Comparison of ENCODE assay signal across 9 cellular contexts in the genomic region with DNA sequence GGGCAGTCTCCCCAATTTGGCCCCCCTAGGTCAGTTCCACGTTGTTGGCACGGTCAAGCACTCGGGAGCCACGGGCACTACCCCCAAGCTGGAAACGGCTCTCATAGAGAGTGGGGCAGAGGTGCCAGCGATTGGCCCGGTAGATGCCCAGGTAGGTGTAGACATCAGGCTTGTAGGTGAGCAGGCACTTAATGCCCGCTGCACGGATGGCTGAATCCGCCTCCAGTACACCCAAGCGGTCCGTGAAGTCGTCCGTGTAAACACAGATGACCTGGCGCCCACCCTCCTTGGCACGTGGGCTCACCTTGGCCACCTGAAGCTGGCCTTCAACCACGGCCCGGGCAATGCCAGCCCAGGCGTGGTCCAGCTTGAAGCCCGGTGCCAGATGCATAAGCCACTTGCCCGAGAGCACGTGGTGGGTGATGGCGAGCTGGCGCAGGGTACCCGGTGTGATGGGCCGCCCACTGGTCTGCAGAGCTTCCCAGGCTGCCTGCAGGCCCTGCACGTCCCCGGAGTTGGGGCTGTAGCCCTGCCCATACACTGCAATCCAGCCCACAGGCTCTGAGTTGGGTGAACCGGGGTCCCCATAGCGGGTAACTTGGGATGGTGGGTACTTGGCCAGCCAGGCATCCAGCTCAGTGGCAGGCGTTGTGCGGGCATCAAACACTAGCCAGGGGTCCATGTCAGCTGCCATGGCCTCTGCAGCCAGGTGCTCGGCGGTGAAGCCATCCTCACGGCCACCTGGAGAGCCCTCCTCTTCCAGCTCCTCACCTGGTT. TPM values are rescaled to one million over a fixed set of nuclear protein-coding genes. Genes with fewer than 3 reads are reported as not detected.
DNase-seq lines count a peak whose midpoint lies in the region; ATAC-seq, FAIRE-seq and TF ChIP-seq lines count a peak whose summit lies in the region.
"Had no signal": no experiment of that assay in that cellular context is flagged by ENCODE, and none has a peak within 500 bp of the region (broad histone marks: within the 10 kb centered on the region; RNA-seq: fewer than 3 reads in every experiment).

No MANE protein-coding gene starts in this region.

- peak overlapping the region; percentile 84 for H3K4me2 ChIP-seq in Karpas-422 (ENCODE audit: low read depth, low read length, poor library complexity, severe bottlenecking)

- peak overlapping the region; percentile 85 to 95 (median 90) for H3K4me3 Mint-ChIP-seq in naive B cell

- H3K36me3 ChIP-seq in Karpas-422 (ENCODE audit: insufficient read depth, low read length) = no peaks in the 10 kb centered on the region
- H3K36me3 ChIP-seq in ectodermal cell (ENCODE audit: control insufficient read depth, insufficient read depth, low read length) = peaks cover 3% of the 10 kb centered on the region

- H3K4me1 Mint-ChIP-seq in naive B cell = peaks cover 35 to 59% (median 51%) of the 10 kb centered on the region in 3 donors

- 92 to 94% methylated on average over 35 of the region's 35 CpGs for WGBS in ectodermal cell, 2 experiments

- no peak for DNase-seq in AG09309 (ENCODE audit: low read depth)
- no peak for DNase-seq in Karpas-422
- DNase-seq in naive B cell = no peak
- DNase-seq in frontal cortex (ENCODE audit: low spot score in 2 of 2) = no peak
- no peak for DNase-seq in HTR-8/SVneo (ENCODE audit: insufficient read length, low spot score)
- DNase-seq: stimulated activated CD4-positive, alpha-beta T cell treated with anti-CD3 and anti-CD28 coated beads, Interleukin-2, amount 100 ng/mL, for 24 hours had no signal

- H3K36me3 Mint-ChIP-seq in naive B cell = no peaks in the 10 kb centered on the region

- H3K9me3 ChIP-seq in Karpas-422 (ENCODE audit: low read length) (no peaks in the 10 kb centered on the region), ectodermal cell (ENCODE audit: control insufficient read depth, low read length) (no peaks in the 10 kb centered on the region)

- H3K9me2 ChIP-seq in Karpas-422 (replicated peaks; ENCODE audit: insufficient read depth, low read length) = no peaks in the 10 kb centered on the region

- no peak for FAIRE-seq in frontal cortex (lab: Jason Lieb, UNC)
- FAIRE-seq in HTR-8/SVneo (lab: Jason Lieb, UNC) = no peak

- peak overlapping the region; percentile 92 for H3K9ac ChIP-seq in Karpas-422 (ENCODE audit: low read length)

- H3K27me3 Mint-ChIP-seq in naive B cell = no peaks in the 10 kb centered on the region

- no peak for ATAC-seq in naive B cell (ENCODE audit: low read depth in 2 of 2)
- ATAC-seq in HG02970 (IDR thresholded peaks at IDR 0.05; ENCODE audit: low FRiP score, unreplicated experiment) = no peak
- ATAC-seq in GM19463 (IDR thresholded peaks at IDR 0.05; ENCODE audit: unreplicated experiment) = no peak

- H2AFZ ChIP-seq in Karpas-422 (ENCODE audit: low read length) = no peak overlapping the region

- H3K4me3 ChIP-seq in AG09309 (ENCODE audit: control insufficient read depth, low read depth, low read length) (peak overlapping the region; percentile 75), Karpas-422 (ENCODE audit: low read length) (peak overlapping the region; percentile 99), ectodermal cell (ENCODE audit: insufficient read depth, low read depth, low read length) (peak overlapping the region; percentile 92)

- peaks cover 20% of the 10 kb centered on the region for H3K4me1 ChIP-seq in Karpas-422 (ENCODE audit: low read length)
- no peaks in the 10 kb centered on the region for H3K4me1 ChIP-seq in ectodermal cell (ENCODE audit: control insufficient read depth, insufficient read depth, low read length)

- H3K27ac ChIP-seq in Karpas-422 (ENCODE audit: low read length) (no peak overlapping the region), ectodermal cell (ENCODE audit: insufficient read depth, low read depth, low read length, poor library complexity, severe bottlenecking) (no peak overlapping the region)

- no peak for TF ChIP-seq CTCF in AG09309 (IDR thresholded peaks at IDR 0.05; ENCODE audit: control insufficient read depth, insufficient read depth, low read depth, low read length, missing control alignments)

- H3K79me2 ChIP-seq in Karpas-422 (ENCODE audit: low read length) = peaks cover 9% of the 10 kb centered on the region; the same call in 1 of the 2 replicates

- H3K9me3 Mint-ChIP-seq in naive B cell = no peaks in the 10 kb centered on the region

- H3K27me3 ChIP-seq in Karpas-422 (ENCODE audit: low read length) = no peaks in the 10 kb centered on the region
- no peaks in the 10 kb centered on the region for H3K27me3 ChIP-seq in ectodermal cell (ENCODE audit: control insufficient read depth, insufficient read depth, low read length, poor library complexity, severe bottlenecking)

- H3K27ac Mint-ChIP-seq in naive B cell = peak overlapping the region in 2 of 6 donors; percentile 28 to 89

- H4K20me1 ChIP-seq in Karpas-422 (ENCODE audit: insufficient read depth, low read depth, low read length) = no peaks in the 10 kb centered on the region

RNA-seq across cellular contexts. Expression of a gene that starts 1.2 kb away (rescaled TPM):
- 7.3 and 11.0 TPM in 2 replicates for total RNA-seq in Karpas-422 (2014; rRNA removed; shearing (Covaris generic); ENCODE audit: low replicate concordance)
- 28.0 TPM for polyA plus RNA-seq in ectodermal cell (2013, experiment 1 of 4)
- polyA plus RNA-seq in ectodermal cell (2013, experiment 2 of 4) = 25.4 TPM
- polyA plus RNA-seq in ectodermal cell (2013, experiment 3 of 4) = 25.7 TPM
- polyA plus RNA-seq in ectodermal cell (2013, experiment 4 of 4) = 34.2 TPM
- polyA plus RNA-seq in naive B cell (ENCODE audit: low read depth in 6 of 6) = 10 to 100 TPM; 48.5 to 79.3 (median 68.4) TPM
- 11.8 TPM for total RNA-seq in frontal cortex

RNA-seq across cellular contexts. Expression of a gene that starts 1.6 kb away (rescaled TPM):
- total RNA-seq in Karpas-422 (2014; rRNA removed; shearing (Covaris generic); ENCODE audit: low replicate concordance) = 66.2 and 111 TPM in 2 replicates
- polyA plus RNA-seq in ectodermal cell (2013, experiment 1 of 4) = 107 TPM
- polyA plus RNA-seq in ectodermal cell (2013, experiment 2 of 4) = 92.6 TPM
- 104 TPM for polyA plus RNA-seq in ectodermal cell (2013, experiment 3 of 4)
- 112 TPM for polyA plus RNA-seq in ectodermal cell (2013, experiment 4 of 4)
- polyA plus RNA-seq in naive B cell (ENCODE audit: low read depth in 6 of 6) = 10 to 100 TPM; 57.3 to 89.8 (median 71.1) TPM
- total RNA-seq in frontal cortex = 113 TPM

RNA-seq across cellular contexts. Expression of a gene that starts 17.4 kb away (rescaled TPM):
- total RNA-seq in Karpas-422 (2014; rRNA removed; shearing (Covaris generic); ENCODE audit: low replicate concordance) = not detected in 2 replicates
- not detected for polyA plus RNA-seq in ectodermal cell (2013, experiment 1 of 4)
- polyA plus RNA-seq in ectodermal cell (2013, experiment 2 of 4) = 0.39 TPM
- 0.80 TPM for polyA plus RNA-seq in ectodermal cell (2013, experiment 3 of 4)
- polyA plus RNA-seq in ectodermal cell (2013, experiment 4 of 4) = 0.81 TPM
- under 1 TPM in 3 of 6 donors, not detected in 3; 0.25 to 0.34 (median 0.27) TPM for polyA plus RNA-seq in naive B cell (ENCODE audit: low read depth in 6 of 6)
- total RNA-seq in frontal cortex = not detected

RNA-seq across cellular contexts. Expression of a gene that starts 27.1 kb away (rescaled TPM):
- total RNA-seq in Karpas-422 (2014; rRNA removed; shearing (Covaris generic); ENCODE audit: low replicate concordance) = 21.3 and 56.7 TPM in 2 replicates
- 12.6 TPM for polyA plus RNA-seq in ectodermal cell (2013, experiment 1 of 4)
- 8.7 TPM for polyA plus RNA-seq in ectodermal cell (2013, experiment 2 of 4)
- 14.0 TPM for polyA plus RNA-seq in ectodermal cell (2013, experiment 3 of 4)
- polyA plus RNA-seq in ectodermal cell (2013, experiment 4 of 4) = 13.5 TPM
- 10 to 100 TPM; 22.4 to 62.8 (median 45.3) TPM for polyA plus RNA-seq in naive B cell (ENCODE audit: low read depth in 6 of 6)
- 12.2 TPM for total RNA-seq in frontal cortex

RNA-seq across cellular contexts. Expression of a gene that starts 27.7 kb away (rescaled TPM):
- total RNA-seq in Karpas-422 (2014; rRNA removed; shearing (Covaris generic); ENCODE audit: low replicate concordance) = not detected in 2 replicates
- 8.1 TPM for polyA plus RNA-seq in ectodermal cell (2013, experiment 1 of 4)
- polyA plus RNA-seq in ectodermal cell (2013, experiment 2 of 4) = 12.0 TPM
- 7.6 TPM for polyA plus RNA-seq in ectodermal cell (2013, experiment 3 of 4)
- 9.6 TPM for polyA plus RNA-seq in ectodermal cell (2013, experiment 4 of 4)
- not detected for polyA plus RNA-seq in naive B cell (ENCODE audit: low read depth in 6 of 6)
- not detected for total RNA-seq in frontal cortex
